ENCODE assay signal across 9 cellular contexts in genomic region chr4:6369035-6369434, GRCh38.
"Had no signal": no experiment of that assay in that cellular context is flagged by ENCODE, and none has a peak within 500 bp of the region (broad histone marks: within the 10 kb centered on the region; RNA-seq: fewer than 3 reads in every experiment).

No MANE protein-coding gene starts in this region.

- H3K27ac Mint-ChIP-seq: H9, HFFc6 had no signal

- H3K4me3 Mint-ChIP-seq: H9, HFFc6 had no signal

- DNase-seq: GM23248, GOT3, H9, HCEC 1CT, HFFc6, IMR-90 had no signal

- H3K9ac ChIP-seq: GM23248 had no signal

- ATAC-seq: K562 had no signal

- FAIRE-seq: H54, HTR-8/SVneo, K562 had no signal

- H3K27ac ChIP-seq: GM23248 had no signal

- H3K4me3 ChIP-seq: GM23248, K562 had no signal

- H3K9me3 Mint-ChIP-seq: H9, HFFc6 had no signal
